In the genomic region with DNA sequence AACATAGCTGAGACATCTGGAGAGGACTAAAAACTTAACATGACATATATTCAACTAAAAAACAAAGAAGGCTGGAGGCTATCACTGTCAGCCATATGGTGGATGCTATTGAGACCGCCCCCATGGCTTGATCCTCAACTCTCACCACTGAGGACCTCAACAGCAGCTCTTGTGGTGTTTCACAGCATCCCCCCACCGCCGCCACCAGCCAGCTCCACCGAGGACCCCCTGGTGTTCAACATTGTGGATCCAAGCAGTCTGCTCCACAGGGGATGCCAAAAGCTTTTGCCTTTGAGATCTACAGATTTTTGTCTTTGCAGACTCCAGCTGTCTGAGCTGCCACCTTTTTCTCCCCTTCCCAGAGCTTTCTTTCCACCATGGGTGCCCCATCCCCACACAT, we compare ENCODE assay signal across 17 cellular contexts.
DNase-seq lines count a peak whose midpoint lies in the region; ATAC-seq, FAIRE-seq and TF ChIP-seq lines count a peak whose summit lies in the region.
"Had no signal": no experiment of that assay in that cellular context is flagged by ENCODE, and none has a peak within 500 bp of the region (broad histone marks: within the 10 kb centered on the region; RNA-seq: fewer than 3 reads in every experiment).

No MANE protein-coding gene starts in this region.

- FAIRE-seq in K562 (lab: Jason Lieb, UNC): no peak
- FAIRE-seq: A549, D721Med, GM12878, GM18507, HepG2, HTR-8/SVneo had no signal

- H3K9ac ChIP-seq in K562 (ENCODE audit: insufficient read depth in 1 of 2, low read depth in 2 of 2, low read length in 2 of 2): no peak overlapping the region
- H3K9ac ChIP-seq: GM23248 had no signal

- H3K9me3 ChIP-seq in K562 (replicated peaks; ENCODE audit: control insufficient read depth, insufficient read depth, low read depth, low read length): no peaks in the 10 kb centered on the region
- H3K9me3 ChIP-seq: A549, HAP-1 had no signal

- H3K36me3 ChIP-seq in H7 (replicated peaks; ENCODE audit: control insufficient read depth, insufficient read depth, low read length): no peaks in the 10 kb centered on the region
- H3K36me3 ChIP-seq in K562 (ENCODE audit: control insufficient read depth, insufficient read depth, low read length): no peaks in the 10 kb centered on the region
- H3K36me3 ChIP-seq: HAP-1 had no signal

- peak; percentile 32; the same call in 1 of the 3 replicates for ATAC-seq in K562
- no peak for ATAC-seq in HG02588 (IDR thresholded peaks at IDR 0.05; ENCODE audit: unreplicated experiment)
- ATAC-seq: A549; CD8-positive, alpha-beta T cell; GM12878; HepG2 had no signal

- H3K4me3 ChIP-seq in H7 (ENCODE audit: insufficient read depth, low read depth, low read length): no peak overlapping the region
- no peak overlapping the region for H3K4me3 ChIP-seq in K562
- H3K4me3 ChIP-seq: A549, GM12878, GM23248, HAP-1 had no signal

- H3K27me3 ChIP-seq in H7 (ENCODE audit: control insufficient read depth, insufficient read depth, low read length) (no peaks in the 10 kb centered on the region), K562 (ENCODE audit: control insufficient read depth in 2 of 2, insufficient read depth in 2 of 2, low read length in 2 of 2) (no peaks in the 10 kb centered on the region)

- in situ Hi-C loops in K562 (cut with MboI): no loop called here

- intact Hi-C loops in K562 (cut with micrococcal nuclease): no loop called here

- POLR2A ChIA-PET in K562 (lab: Yijun Ruan, JAX): interaction anchor here (0.8 to 1.2 kb wide), 2 partner anchors 9 to 1367 kb away, joined by 3 read pairs; no protein-coding TSS in a partner anchor

- TF ChIP-seq RAD21 in K562 (CRISPR knock-in tag; conservative IDR thresholded peaks at IDR 0.05 in 1 of 2, IDR thresholded peaks at IDR 0.05 in 1 of 2): no peak

- no TSS peak for BruUV-seq in K562 (replicated peaks; lab: Mats Ljungman, UMichigan)

- DNase-seq in H7 (peak; percentile 4), K562 (ENCODE audit: extremely low read depth in 1 of 4, low spot score in 3 of 4) (peak in 3 of 4 experiments; percentile 12 to 19 (median 18)), iPS-NIHi7 (ENCODE audit: extremely low spot score) (peak; percentile 49), GM03348 (ENCODE audit: low spot score) (no peak)
- no peak for DNase-seq in activated naive CD4-positive, alpha-beta T cell treated with Interleukin-2 at 50 U/mL for 16 hours
- DNase-seq: CD8-positive, alpha-beta T cell; COR-L47; DMS53; GM23248 had no signal

- TF ChIP-seq EP300 in K562 (IDR thresholded peaks at IDR 0.05; ENCODE audit: low read length): no peak

- H3K27ac ChIP-seq in K562 (ENCODE audit: extremely low read depth, low read depth, low read length): no peak overlapping the region
- H3K27ac ChIP-seq: A549, GM23248 had no signal

- no peaks in the 10 kb centered on the region for H3K9me1 ChIP-seq in K562 (ENCODE audit: control insufficient read depth, insufficient read depth, low read length)

- CTCF ChIA-PET in K562 (lab: Yijun Ruan, JAX; ENCODE audit: low intra/inter-chr PET ratio): no interaction called here

- no peak for TF ChIP-seq POLR2A in K562 (conservative IDR thresholded peaks at IDR 0.05)

- no peak overlapping the region for H3K4me2 ChIP-seq in K562 (ENCODE audit: insufficient read depth, low read length)
- H3K4me2 ChIP-seq: A549 had no signal

- no peak for TF ChIP-seq CTCF in K562 (IDR thresholded peaks at IDR 0.05 in 2 of 3, conservative IDR thresholded peaks at IDR 0.05 in 1 of 3; ENCODE audit: insufficient read depth in 2 of 3, low read depth in 1 of 3, low read length in 3 of 3)

- no peak overlapping the region for H2AFZ ChIP-seq in K562 (ENCODE audit: low read depth, low read length)
- H2AFZ ChIP-seq: GM23248 had no signal

- H3K79me2 ChIP-seq in K562 (ENCODE audit: control insufficient read depth, insufficient read depth, low read length): no peaks in the 10 kb centered on the region

- H3K4me1 ChIP-seq in K562 (replicated peaks in 1 of 2; ENCODE audit: control insufficient read depth in 2 of 2, insufficient read depth in 2 of 2, low read length in 2 of 2): peaks cover 0 to 8% of the 10 kb centered on the region in 2 experiments; a peak in 2 of 5 replicates
- H3K4me1 ChIP-seq: A549, HAP-1 had no signal

- 5% methylated on average over 3 of the region's 4 CpGs for WGBS in K562 (ENCODE audit: insufficient coverage, low coverage, missing lambda C conversion rate)

- no peaks in the 10 kb centered on the region for H4K20me1 ChIP-seq in K562 (replicated peaks; ENCODE audit: control insufficient read depth, insufficient read depth, low read length)

TF ChIP-seq in K562, 482 proteins besides CTCF, POLR2A, EP300 and RAD21:
- TF ChIP-seq NFATC3 (IDR thresholded peaks at IDR 0.05) (no peak), GATA2 (CRISPR knock-in tag; IDR thresholded peaks at IDR 0.05) (no peak), E2F5 (CRISPR knock-in tag; IDR thresholded peaks at IDR 0.05) (no peak), SAFB2 (IDR thresholded peaks at IDR 0.05; ENCODE audit: borderline replicate concordance, low read depth, low read length, severe bottlenecking) (no peak), RBM22 (IDR thresholded peaks at IDR 0.05; ENCODE audit: low read depth, low read length, poor library complexity, severe bottlenecking) (no peak), ZNF175 (CRISPR knock-in tag; IDR thresholded peaks at IDR 0.05; ENCODE audit: low read depth) (no peak), ZNF785 (CRISPR knock-in tag; IDR thresholded peaks at IDR 0.05) (no peak)

Comparison
In these comparisons a context has a peak if more than half of its experiments do, and no peak if none do; other contexts are left out.
1. DNase-seq: peak in H7 (single experiment), K562 (3 of 4) and iPS-NIHi7 (single experiment); none in activated naive CD4-positive, alpha-beta T cell treated with Interleukin-2 at 50 U/mL for 16 hours (single experiment) and GM03348 (single experiment).